2 cellular contexts compared by ENCODE assay signal in the genomic region with DNA sequence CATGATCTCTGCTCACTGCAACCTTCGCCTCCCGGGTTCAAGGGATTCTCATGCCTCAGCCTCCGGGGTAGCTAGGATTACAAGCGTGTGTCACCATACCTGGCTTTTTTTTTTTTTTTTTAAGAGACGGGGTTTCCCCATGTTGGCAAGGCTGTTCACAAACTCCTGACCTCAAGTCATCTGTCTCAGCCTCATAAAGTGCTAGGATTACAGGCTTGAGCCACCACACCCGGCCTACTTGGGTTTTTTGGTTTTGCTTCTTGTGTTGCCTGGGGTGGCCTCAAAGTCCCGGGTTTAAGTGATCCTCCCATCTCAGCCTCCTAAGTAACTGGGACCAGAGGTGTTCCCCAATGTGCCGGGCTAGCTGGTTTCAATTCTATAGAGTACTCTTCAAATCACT.
TF ChIP-seq lines count a peak whose summit lies in the region.

No MANE protein-coding gene starts in this region.

TF ChIP-seq in GM12878, 131 proteins besides CTCF, POLR2A, EP300 and RAD21 (continued from another document):
- TF ChIP-seq, protein P1, sequence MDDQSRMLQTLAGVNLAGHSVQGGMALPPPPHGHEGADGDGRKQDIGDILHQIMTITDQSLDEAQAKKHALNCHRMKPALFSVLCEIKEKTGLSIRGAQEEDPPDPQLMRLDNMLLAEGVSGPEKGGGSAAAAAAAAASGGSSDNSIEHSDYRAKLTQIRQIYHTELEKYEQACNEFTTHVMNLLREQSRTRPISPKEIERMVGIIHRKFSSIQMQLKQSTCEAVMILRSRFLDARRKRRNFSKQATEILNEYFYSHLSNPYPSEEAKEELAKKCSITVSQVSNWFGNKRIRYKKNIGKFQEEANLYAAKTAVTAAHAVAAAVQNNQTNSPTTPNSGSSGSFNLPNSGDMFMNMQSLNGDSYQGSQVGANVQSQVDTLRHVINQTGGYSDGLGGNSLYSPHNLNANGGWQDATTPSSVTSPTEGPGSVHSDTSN (IDR thresholded peaks at IDR 0.05; ENCODE audit: insufficient replicate concordance, low read depth, low read length): no peak
TF ChIP-seq in GM12878: peak in this region for 0.

TF ChIP-seq in SK-N-SH treated with all-trans-retinoic acid at 6 μM for 48 hours, 23 proteins besides CTCF, POLR2A, EP300 and RAD21 (continued from another document):
- TF ChIP-seq, protein P2, sequence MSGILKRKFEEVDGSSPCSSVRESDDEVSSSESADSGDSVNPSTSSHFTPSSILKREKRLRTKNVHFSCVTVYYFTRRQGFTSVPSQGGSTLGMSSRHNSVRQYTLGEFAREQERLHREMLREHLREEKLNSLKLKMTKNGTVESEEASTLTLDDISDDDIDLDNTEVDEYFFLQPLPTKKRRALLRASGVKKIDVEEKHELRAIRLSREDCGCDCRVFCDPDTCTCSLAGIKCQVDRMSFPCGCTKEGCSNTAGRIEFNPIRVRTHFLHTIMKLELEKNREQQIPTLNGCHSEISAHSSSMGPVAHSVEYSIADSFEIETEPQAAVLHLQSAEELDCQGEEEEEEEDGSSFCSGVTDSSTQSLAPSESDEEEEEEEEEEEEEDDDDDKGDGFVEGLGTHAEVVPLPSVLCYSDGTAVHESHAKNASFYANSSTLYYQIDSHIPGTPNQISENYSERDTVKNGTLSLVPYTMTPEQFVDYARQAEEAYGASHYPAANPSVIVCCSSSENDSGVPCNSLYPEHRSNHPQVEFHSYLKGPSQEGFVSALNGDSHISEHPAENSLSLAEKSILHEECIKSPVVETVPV (CRISPR knock-in tag; IDR thresholded peaks at IDR 0.05): no peak
- no peak for TF ChIP-seq ZNF565 (CRISPR knock-in tag; conservative IDR thresholded peaks at IDR 0.05; ENCODE audit: low read depth)
- TF ChIP-seq ZNF8 (CRISPR knock-in tag; IDR thresholded peaks at IDR 0.05): no peak
- no peak for TF ChIP-seq SNAI2 (CRISPR knock-in tag; IDR thresholded peaks at IDR 0.05)
- TF ChIP-seq TCF4 (CRISPR knock-in tag; IDR thresholded peaks at IDR 0.05; ENCODE audit: borderline replicate concordance): no peak
- TF ChIP-seq, protein P3, sequence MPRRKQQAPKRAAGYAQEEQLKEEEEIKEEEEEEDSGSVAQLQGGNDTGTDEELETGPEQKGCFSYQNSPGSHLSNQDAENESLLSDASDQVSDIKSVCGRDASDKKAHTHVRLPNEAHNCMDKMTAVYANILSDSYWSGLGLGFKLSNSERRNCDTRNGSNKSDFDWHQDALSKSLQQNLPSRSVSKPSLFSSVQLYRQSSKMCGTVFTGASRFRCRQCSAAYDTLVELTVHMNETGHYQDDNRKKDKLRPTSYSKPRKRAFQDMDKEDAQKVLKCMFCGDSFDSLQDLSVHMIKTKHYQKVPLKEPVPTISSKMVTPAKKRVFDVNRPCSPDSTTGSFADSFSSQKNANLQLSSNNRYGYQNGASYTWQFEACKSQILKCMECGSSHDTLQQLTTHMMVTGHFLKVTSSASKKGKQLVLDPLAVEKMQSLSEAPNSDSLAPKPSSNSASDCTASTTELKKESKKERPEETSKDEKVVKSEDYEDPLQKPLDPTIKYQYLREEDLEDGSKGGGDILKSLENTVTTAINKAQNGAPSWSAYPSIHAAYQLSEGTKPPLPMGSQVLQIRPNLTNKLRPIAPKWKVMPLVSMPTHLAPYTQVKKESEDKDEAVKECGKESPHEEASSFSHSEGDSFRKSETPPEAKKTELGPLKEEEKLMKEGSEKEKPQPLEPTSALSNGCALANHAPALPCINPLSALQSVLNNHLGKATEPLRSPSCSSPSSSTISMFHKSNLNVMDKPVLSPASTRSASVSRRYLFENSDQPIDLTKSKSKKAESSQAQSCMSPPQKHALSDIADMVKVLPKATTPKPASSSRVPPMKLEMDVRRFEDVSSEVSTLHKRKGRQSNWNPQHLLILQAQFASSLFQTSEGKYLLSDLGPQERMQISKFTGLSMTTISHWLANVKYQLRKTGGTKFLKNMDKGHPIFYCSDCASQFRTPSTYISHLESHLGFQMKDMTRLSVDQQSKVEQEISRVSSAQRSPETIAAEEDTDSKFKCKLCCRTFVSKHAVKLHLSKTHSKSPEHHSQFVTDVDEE (CRISPR knock-in tag; IDR thresholded peaks at IDR 0.05): no peak
- TF ChIP-seq, protein P4, sequence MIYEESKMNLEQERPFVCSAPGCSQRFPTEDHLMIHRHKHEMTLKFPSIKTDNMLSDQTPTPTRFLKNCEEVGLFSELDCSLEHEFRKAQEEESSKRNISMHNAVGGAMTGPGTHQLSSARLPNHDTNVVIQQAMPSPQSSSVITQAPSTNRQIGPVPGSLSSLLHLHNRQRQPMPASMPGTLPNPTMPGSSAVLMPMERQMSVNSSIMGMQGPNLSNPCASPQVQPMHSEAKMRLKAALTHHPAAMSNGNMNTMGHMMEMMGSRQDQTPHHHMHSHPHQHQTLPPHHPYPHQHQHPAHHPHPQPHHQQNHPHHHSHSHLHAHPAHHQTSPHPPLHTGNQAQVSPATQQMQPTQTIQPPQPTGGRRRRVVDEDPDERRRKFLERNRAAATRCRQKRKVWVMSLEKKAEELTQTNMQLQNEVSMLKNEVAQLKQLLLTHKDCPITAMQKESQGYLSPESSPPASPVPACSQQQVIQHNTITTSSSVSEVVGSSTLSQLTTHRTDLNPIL (CRISPR knock-in tag; IDR thresholded peaks at IDR 0.05; ENCODE audit: low read depth): no peak
- TF ChIP-seq PPARA (CRISPR knock-in tag; IDR thresholded peaks at IDR 0.05; ENCODE audit: borderline replicate concordance): no peak
- no peak for TF ChIP-seq GLIS3 (CRISPR knock-in tag; IDR thresholded peaks at IDR 0.05)
- no peak for TF ChIP-seq ARNTL (CRISPR knock-in tag; IDR thresholded peaks at IDR 0.05; ENCODE audit: borderline replicate concordance, low read depth)
- TF ChIP-seq, protein P5, sequence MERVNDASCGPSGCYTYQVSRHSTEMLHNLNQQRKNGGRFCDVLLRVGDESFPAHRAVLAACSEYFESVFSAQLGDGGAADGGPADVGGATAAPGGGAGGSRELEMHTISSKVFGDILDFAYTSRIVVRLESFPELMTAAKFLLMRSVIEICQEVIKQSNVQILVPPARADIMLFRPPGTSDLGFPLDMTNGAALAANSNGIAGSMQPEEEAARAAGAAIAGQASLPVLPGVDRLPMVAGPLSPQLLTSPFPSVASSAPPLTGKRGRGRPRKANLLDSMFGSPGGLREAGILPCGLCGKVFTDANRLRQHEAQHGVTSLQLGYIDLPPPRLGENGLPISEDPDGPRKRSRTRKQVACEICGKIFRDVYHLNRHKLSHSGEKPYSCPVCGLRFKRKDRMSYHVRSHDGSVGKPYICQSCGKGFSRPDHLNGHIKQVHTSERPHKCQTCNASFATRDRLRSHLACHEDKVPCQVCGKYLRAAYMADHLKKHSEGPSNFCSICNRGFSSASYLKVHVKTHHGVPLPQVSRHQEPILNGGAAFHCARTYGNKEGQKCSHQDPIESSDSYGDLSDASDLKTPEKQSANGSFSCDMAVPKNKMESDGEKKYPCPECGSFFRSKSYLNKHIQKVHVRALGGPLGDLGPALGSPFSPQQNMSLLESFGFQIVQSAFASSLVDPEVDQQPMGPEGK (CRISPR knock-in tag; IDR thresholded peaks at IDR 0.05; ENCODE audit: borderline replicate concordance): no peak
- no peak for TF ChIP-seq BACH2 (CRISPR knock-in tag; IDR thresholded peaks at IDR 0.05; ENCODE audit: borderline replicate concordance)
